Comparison of ENCODE assay signal across 11 cellular contexts in genomic region chr2:42192642-42193566, GRCh38. TPM values are rescaled to one million over a fixed set of nuclear protein-coding genes. Genes with fewer than 3 reads are reported as not detected.
A peak's percentile ranks its signal among the peaks of the same experiment; 100 is the strongest.
DNase-seq lines count a peak whose midpoint lies in the region; ATAC-seq and TF ChIP-seq lines count a peak whose summit lies in the region.
"Had no signal": no experiment of that assay in that cellular context is flagged by ENCODE, and none has a peak within 500 bp of the region (broad histone marks: within the 10 kb centered on the region; RNA-seq: fewer than 3 reads in every experiment).

No MANE protein-coding gene starts in this region.

- H3K9me3 ChIP-seq in adipocyte (ENCODE audit: control insufficient read depth, low read length) = no peaks in the 10 kb centered on the region
- H3K9me3 ChIP-seq in transverse colon = no peaks in the 10 kb centered on the region
- H3K9me3 ChIP-seq: BE2C had no signal

- in situ Hi-C loops in transverse colon (cut with MboI; ENCODE audit: low pct_ligation_motif_present in 1 of 4, low pct_unique_long_range_greater_than_20kb in 1 of 4, low sequenced_read_pairs in 3 of 4) = loop anchor here in 2 of 4 donors (10.0 kb wide), 1 partner anchor 98 kb away; no protein-coding TSS in a partner anchor

- H3K4me1 Mint-ChIP-seq in activated naive CD4-positive, alpha-beta T cell treated with anti-CD3 and anti-CD28 coated beads, Interleukin-2, amount 50 U/mL, for 24 hours = peaks cover 85% of the 10 kb centered on the region

- peak; percentile 54 for ATAC-seq in HG03066 (IDR thresholded peaks at IDR 0.05; ENCODE audit: low read depth, unreplicated experiment)
- ATAC-seq: left colon had no signal

- peak overlapping the region; percentile 66 for H3K4me3 Mint-ChIP-seq in activated naive CD4-positive, alpha-beta T cell treated with anti-CD3 and anti-CD28 coated beads, Interleukin-2, amount 50 U/mL, for 24 hours

- TF ChIP-seq POLR2A in transverse colon (IDR thresholded peaks at IDR 0.05) = no peak

- intact Hi-C loops in transverse colon (cut with DNase I; ENCODE audit: low total_unique reads) = no loop called here

- 43 to 44% methylated on average over 3 of the region's 3 CpGs for WGBS in transverse colon (ENCODE audit: low coverage in 1 of 2), 2 donors

- no peaks in the 10 kb centered on the region for H3K9me3 Mint-ChIP-seq in activated naive CD4-positive, alpha-beta T cell treated with anti-CD3 and anti-CD28 coated beads, Interleukin-2, amount 50 U/mL, for 24 hours

- no peak for TF ChIP-seq CTCF in transverse colon (IDR thresholded peaks at IDR 0.05)

- TF ChIP-seq EP300 in transverse colon (IDR thresholded peaks at IDR 0.05; ENCODE audit: low read depth) = no peak

- H3K4me1 ChIP-seq in adipocyte (ENCODE audit: control insufficient read depth, insufficient read depth, low read length) (peaks cover 32% of the 10 kb centered on the region), transverse colon (peaks cover 19 to 87% (median 58%) of the 10 kb centered on the region in 4 donors)

- H3K9ac ChIP-seq in adipocyte (ENCODE audit: low read length) = peak overlapping the region; percentile 45

- H3K36me3 ChIP-seq in adipocyte (ENCODE audit: control insufficient read depth, insufficient read depth, low read length, severe bottlenecking) (no peaks in the 10 kb centered on the region), transverse colon (no peaks in the 10 kb centered on the region)
- H3K36me3 ChIP-seq: BE2C had no signal

- DNase-seq in activated naive CD4-positive, alpha-beta T cell treated with anti-CD3 and anti-CD28 coated beads, Interleukin-2, amount 50 U/mL, for 16 hours = no peak
- DNase-seq in adipocyte (ENCODE audit: low read depth) (peak; percentile 41), transverse colon (no peak), NCI-H146 treated with DMSO at 0.1 percent for 48 hours (lab: John Stamatoyannopoulos, UW; ENCODE audit: unreplicated experiment) (no peak), LoVo (ENCODE audit: low spot score) (no peak)
- no peak for DNase-seq in effector CD8-positive, alpha-beta T cell (lab: John Stamatoyannopoulos, UW)
- DNase-seq: BE2C, left colon, substantia nigra had no signal

- peaks cover under 1% of the 10 kb centered on the region for H3K36me3 Mint-ChIP-seq in activated naive CD4-positive, alpha-beta T cell treated with anti-CD3 and anti-CD28 coated beads, Interleukin-2, amount 50 U/mL, for 24 hours

- no peaks in the 10 kb centered on the region for H3K27me3 ChIP-seq in adipocyte (replicated peaks; ENCODE audit: control insufficient read depth, insufficient read depth, low read length)
- H3K27me3 ChIP-seq in transverse colon = no peaks in the 10 kb centered on the region
- H3K27me3 ChIP-seq: BE2C had no signal

- no peaks in the 10 kb centered on the region for H3K27me3 Mint-ChIP-seq in activated naive CD4-positive, alpha-beta T cell treated with anti-CD3 and anti-CD28 coated beads, Interleukin-2, amount 50 U/mL, for 24 hours

- peak overlapping the region; percentile 27 to 68 (median 64) for H3K27ac ChIP-seq in transverse colon

- H3K4me3 ChIP-seq in adipocyte (ENCODE audit: low read length) = peak overlapping the region; percentile 2
- no peak overlapping the region for H3K4me3 ChIP-seq in transverse colon

- peak overlapping the region; percentile 81 for H3K27ac Mint-ChIP-seq in activated naive CD4-positive, alpha-beta T cell treated with anti-CD3 and anti-CD28 coated beads, Interleukin-2, amount 50 U/mL, for 24 hours

RNA-seq across cellular contexts. Expression of gene EML4, which starts 23.8 kb away (rescaled TPM):
- 10 to 100 TPM; 49.7 to 91.5 (median 67.5) TPM for total RNA-seq in transverse colon
